In the genomic region with DNA sequence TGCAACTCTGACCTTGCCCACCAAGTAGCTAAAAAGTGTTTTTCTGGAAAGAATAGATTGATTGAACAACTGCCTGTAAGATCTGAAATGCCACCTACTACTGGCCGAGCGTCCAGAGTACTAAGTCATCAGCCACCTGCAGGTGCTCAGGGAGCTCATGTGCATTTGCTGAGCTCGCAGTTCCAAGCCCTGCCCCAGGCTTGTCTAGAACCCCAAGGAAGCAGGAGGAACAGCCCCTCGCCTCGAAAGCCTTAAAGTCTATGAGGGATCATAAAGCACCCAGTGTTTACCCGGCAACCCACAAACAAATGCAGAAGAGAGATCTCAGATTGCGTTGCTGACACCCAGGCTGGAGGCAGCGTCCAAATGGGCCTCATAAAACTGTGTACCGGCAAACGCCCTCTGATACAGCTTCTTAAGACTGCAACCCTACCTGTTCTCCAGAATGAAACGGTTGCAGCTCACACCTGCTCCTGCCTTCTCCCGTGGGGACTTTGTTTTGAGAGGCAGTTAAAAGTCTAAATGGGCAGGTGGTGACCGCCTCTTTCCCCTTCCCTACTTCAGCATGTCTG, we compare ENCODE assay signal across 17 cellular contexts. TPM values are rescaled to one million over a fixed set of nuclear protein-coding genes. Genes with fewer than 3 reads are reported as not detected.
DNase-seq lines count a peak whose midpoint lies in the region; ATAC-seq and TF ChIP-seq lines count a peak whose summit lies in the region.
"Had no signal": no experiment of that assay in that cellular context is flagged by ENCODE, and none has a peak within 500 bp of the region (broad histone marks: within the 10 kb centered on the region; RNA-seq: fewer than 3 reads in every experiment).

No MANE protein-coding gene starts in this region.

- no peak overlapping the region for H3K4me3 Mint-ChIP-seq in osteocyte (ENCODE audit: unreplicated experiment)
- H3K4me3 Mint-ChIP-seq: stimulated activated naive CD8-positive, alpha-beta T cell treated with anti-CD3 and anti-CD28 coated beads, Interleukin-15, Interleukin-2, amounts not matched to agents 100 ng/mL and 50 ng/mL, for 24 hours had no signal

- peaks cover 32% of the 10 kb centered on the region for H3K4me1 Mint-ChIP-seq in osteocyte (ENCODE audit: unreplicated experiment)

- DNase-seq in DMS79 (lab: John Stamatoyannopoulos, UW) (peak; percentile 88), NCI-H187 (lab: John Stamatoyannopoulos, UW) (peak; percentile 87 to 92), colonic mucosa (peak; percentile 65), osteocyte (ENCODE audit: extremely low spot score, unreplicated experiment) (no peak), DMS114 treated with DMSO at 0.1 percent for 48 hours (lab: John Stamatoyannopoulos, UW; ENCODE audit: unreplicated experiment) (no peak), hippocampal formation (lab: John Stamatoyannopoulos, UW) (no peak), left cardiac atrium (no peak)
- DNase-seq: body of pancreas, DMS153, NCI-H1105, NCI-H524 had no signal

- no peaks in the 10 kb centered on the region for H3K27me3 ChIP-seq in colonic mucosa
- H3K27me3 ChIP-seq: body of pancreas had no signal

- no peaks in the 10 kb centered on the region for H3K36me3 ChIP-seq in colonic mucosa

- intact Hi-C loops in colonic mucosa (cut with DNase I) = no loop called here
- intact Hi-C loops in left cardiac atrium (cut with DNase I) = loop anchor here in 1 of 2 donors (10.0 kb wide), 1 partner anchor 51 kb away; a partner anchor contains a TSS

- no peak overlapping the region for H3K9ac ChIP-seq in colonic mucosa (ENCODE audit: low read depth in 2 of 2, low read length in 2 of 2)
- H3K9ac ChIP-seq: KMS-11 had no signal

- no peak overlapping the region for H3K27ac ChIP-seq in colonic mucosa
- H3K27ac ChIP-seq: body of pancreas, KMS-11 had no signal

- H3K27ac Mint-ChIP-seq in osteocyte (ENCODE audit: unreplicated experiment) = peak overlapping the region; percentile 34
- H3K27ac Mint-ChIP-seq: stimulated activated naive CD8-positive, alpha-beta T cell treated with anti-CD3 and anti-CD28 coated beads, Interleukin-15, Interleukin-2, amounts not matched to agents 100 ng/mL and 50 ng/mL, for 24 hours had no signal

- H3K27me3 Mint-ChIP-seq in osteocyte (ENCODE audit: unreplicated experiment) = no peaks in the 10 kb centered on the region
- H3K27me3 Mint-ChIP-seq: stimulated activated naive CD8-positive, alpha-beta T cell treated with anti-CD3 and anti-CD28 coated beads, Interleukin-15, Interleukin-2, amounts not matched to agents 100 ng/mL and 50 ng/mL, for 24 hours had no signal

- no peak for ATAC-seq in left cardiac atrium
- ATAC-seq: activated naive CD4-positive, alpha-beta T cell treated with anti-CD3 and anti-CD28 coated beads, Interleukin-2, amount 50 U/mL, for 72 hours; body of pancreas; left lobe of liver; Panc1; SK-N-SH treated with all-trans-retinoic acid at 6 μM for 48 hours had no signal

- H3K36me3 Mint-ChIP-seq in osteocyte (ENCODE audit: unreplicated experiment) = peaks cover 22% of the 10 kb centered on the region

- H3K9me3 Mint-ChIP-seq in osteocyte (ENCODE audit: unreplicated experiment) = no peaks in the 10 kb centered on the region
- H3K9me3 Mint-ChIP-seq: activated naive CD4-positive, alpha-beta T cell treated with anti-CD3 and anti-CD28 coated beads, Interleukin-2, amount 50 U/mL, for 72 hours; stimulated activated naive CD8-positive, alpha-beta T cell treated with anti-CD3 and anti-CD28 coated beads, Interleukin-15, Interleukin-2, amounts not matched to agents 100 ng/mL and 50 ng/mL, for 24 hours had no signal

- no peaks in the 10 kb centered on the region for H3K9me3 ChIP-seq in colonic mucosa
- H3K9me3 ChIP-seq: body of pancreas had no signal

- H3K4me3 ChIP-seq in colonic mucosa = no peak overlapping the region
- H3K4me3 ChIP-seq: body of pancreas had no signal

- TF ChIP-seq CTCF in colonic mucosa (IDR thresholded peaks at IDR 0.05) = no peak
- no peak for TF ChIP-seq CTCF in osteocyte (IDR thresholded peaks at IDR 0.05)

- peaks cover 5% of the 10 kb centered on the region for H3K4me1 ChIP-seq in colonic mucosa

RNA-seq across cellular contexts. Expression of a gene that starts 6.8 kb away (rescaled TPM):
- 10 to 100 TPM; 14.7 to 24.5 TPM for total RNA-seq in colonic mucosa
- 30.8 and 31.9 TPM in 2 replicates for total RNA-seq in osteocyte
- 10 to 100 TPM; 11.2 to 14.7 TPM for total RNA-seq in left cardiac atrium

RNA-seq across cellular contexts. Expression of a gene that starts 52.3 kb away (rescaled TPM):
- 10 to 100 TPM; 14.6 to 23.5 TPM for total RNA-seq in colonic mucosa
- total RNA-seq in osteocyte = 9.1 and 11.1 TPM in 2 replicates
- 10 to 100 TPM; 11.7 to 12.9 TPM for total RNA-seq in left cardiac atrium

Comparison
In these comparisons a context has a peak if more than half of its experiments do, and no peak if none do; other contexts are left out.
1. DNase-seq: peak in DMS79 (single experiment), NCI-H187 (2 of 2) and colonic mucosa (single experiment); none in osteocyte (single experiment), DMS114 treated with DMSO at 0.1 percent for 48 hours (single experiment), hippocampal formation (0 of 2) and left cardiac atrium (single experiment).